In genomic region chr16:68992521-68992920, GRCh38 we compare ENCODE assay signal across 14 cellular contexts.
DNase-seq lines count a peak whose midpoint lies in the region; ATAC-seq and TF ChIP-seq lines count a peak whose summit lies in the region.
"Had no signal": no experiment of that assay in that cellular context is flagged by ENCODE, and none has a peak within 500 bp of the region (broad histone marks: within the 10 kb centered on the region; RNA-seq: fewer than 3 reads in every experiment).

No MANE protein-coding gene starts in this region.

- no peaks in the 10 kb centered on the region for H3K4me1 Mint-ChIP-seq in activated CD4-positive, alpha-beta memory T cell treated with anti-CD3 and anti-CD28 coated beads for 36 hours (ENCODE audit: low read depth)

- H3K4me3 Mint-ChIP-seq in activated CD4-positive, alpha-beta memory T cell treated with anti-CD3 and anti-CD28 coated beads for 36 hours: no peak overlapping the region
- H3K4me3 Mint-ChIP-seq: activated CD8-positive, alpha-beta T cell treated with anti-CD3 and anti-CD28 coated beads for 36 hours; activated naive CD4-positive, alpha-beta T cell treated with anti-CD3 and anti-CD28 coated beads for 36 hours; T-helper 1 cell treated with Interleukin-12 subunit alpha and Interleukin-12 subunit beta and Interleukin-4 antibody, amounts not matched to agents 30 μg/mL and 1 μg/mL, for 36 hours had no signal

- peak overlapping the region; percentile 86 for H3K27ac ChIP-seq in foreskin keratinocyte
- H3K27ac ChIP-seq: ovary had no signal

- no peak overlapping the region for H3K9ac ChIP-seq in adipocyte (ENCODE audit: low read length)

- ATAC-seq in left ventricle myocardium superior: peak; percentile 36
- no peak for ATAC-seq in Right ventricle myocardium superior (ENCODE audit: poor library complexity)
- ATAC-seq in foreskin keratinocyte: no peak
- ATAC-seq: activated CD8-positive, alpha-beta T cell treated with anti-CD3 and anti-CD28 coated beads for 36 hours had no signal

- no peaks in the 10 kb centered on the region for H3K9me3 Mint-ChIP-seq in activated CD4-positive, alpha-beta memory T cell treated with anti-CD3 and anti-CD28 coated beads for 36 hours
- H3K9me3 Mint-ChIP-seq: activated CD8-positive, alpha-beta T cell treated with anti-CD3 and anti-CD28 coated beads for 36 hours; activated naive CD4-positive, alpha-beta T cell treated with anti-CD3 and anti-CD28 coated beads for 36 hours; T-helper 1 cell treated with Interleukin-12 subunit alpha and Interleukin-12 subunit beta and Interleukin-4 antibody, amounts not matched to agents 30 μg/mL and 1 μg/mL, for 36 hours had no signal

- H3K4me3 ChIP-seq in adipocyte (ENCODE audit: low read length): no peak overlapping the region
- H3K4me3 ChIP-seq: ovary had no signal

- in situ Hi-C loops in GM13977 (cut with MboI; ENCODE audit: low pct_unique_long_range_greater_than_20kb, low sequenced_read_pairs, unreplicated experiment): no loop called here

- no peak for TF ChIP-seq CTCF in foreskin keratinocyte (conservative IDR thresholded peaks at IDR 0.05)
- no peak for TF ChIP-seq CTCF in GM13977 (IDR thresholded peaks at IDR 0.05; ENCODE audit: extremely low read depth, insufficient read depth, missing control alignments)

- POLR2A ChIA-PET in activated CD4-positive, alpha-beta memory T cell treated with anti-CD3 and anti-CD28 coated beads for 36 hours (lab: Charles Lee): no interaction called here

- intact Hi-C loops in left ventricle myocardium superior (cut with micrococcal nuclease): no loop called here
- intact Hi-C loops in Right ventricle myocardium superior (cut with DNase I): no loop called here
- intact Hi-C loops in activated CD4-positive, alpha-beta memory T cell treated with anti-CD3 and anti-CD28 coated beads for 36 hours (cut with micrococcal nuclease): no loop called here

- no peak overlapping the region for H3K27ac Mint-ChIP-seq in activated CD4-positive, alpha-beta memory T cell treated with anti-CD3 and anti-CD28 coated beads for 36 hours
- H3K27ac Mint-ChIP-seq: activated CD8-positive, alpha-beta T cell treated with anti-CD3 and anti-CD28 coated beads for 36 hours; activated naive CD4-positive, alpha-beta T cell treated with anti-CD3 and anti-CD28 coated beads for 36 hours; T-helper 1 cell treated with Interleukin-12 subunit alpha and Interleukin-12 subunit beta and Interleukin-4 antibody, amounts not matched to agents 30 μg/mL and 1 μg/mL, for 36 hours had no signal

- CTCF ChIA-PET in activated CD4-positive, alpha-beta memory T cell treated with anti-CD3 and anti-CD28 coated beads for 36 hours (lab: Charles Lee): interaction anchor here (1.7 kb wide), 1 partner anchor 121 kb away, joined by 6 read pairs; no protein-coding TSS in a partner anchor

- H3K36me3 ChIP-seq in adipocyte (ENCODE audit: control insufficient read depth, insufficient read depth, low read length, severe bottlenecking): no peaks in the 10 kb centered on the region
- H3K36me3 ChIP-seq: ovary had no signal

- no peaks in the 10 kb centered on the region for H3K9me3 ChIP-seq in adipocyte (ENCODE audit: control insufficient read depth, low read length)
- H3K9me3 ChIP-seq: ovary had no signal

- peaks cover 5% of the 10 kb centered on the region for H3K36me3 Mint-ChIP-seq in activated CD4-positive, alpha-beta memory T cell treated with anti-CD3 and anti-CD28 coated beads for 36 hours

- H3K27me3 ChIP-seq in adipocyte (replicated peaks; ENCODE audit: control insufficient read depth, insufficient read depth, low read length): no peaks in the 10 kb centered on the region
- H3K27me3 ChIP-seq in foreskin keratinocyte: no peaks in the 10 kb centered on the region
- H3K27me3 ChIP-seq: ovary had no signal

- no peaks in the 10 kb centered on the region for H3K27me3 Mint-ChIP-seq in activated CD4-positive, alpha-beta memory T cell treated with anti-CD3 and anti-CD28 coated beads for 36 hours
- H3K27me3 Mint-ChIP-seq: activated CD8-positive, alpha-beta T cell treated with anti-CD3 and anti-CD28 coated beads for 36 hours had no signal

- H3K4me1 ChIP-seq in adipocyte (ENCODE audit: control insufficient read depth, insufficient read depth, low read length): peaks cover 25% of the 10 kb centered on the region
- peaks cover 62% of the 10 kb centered on the region for H3K4me1 ChIP-seq in foreskin keratinocyte

- DNase-seq in left ventricle myocardium superior (no peak), Right ventricle myocardium superior (no peak), adipocyte (ENCODE audit: low read depth) (peak; percentile 72), foreskin keratinocyte (peak; percentile 65 to 78), NCI-H187 treated with DMSO at 0.1 percent for 48 hours (lab: John Stamatoyannopoulos, UW) (no peak), superior temporal gyrus (ENCODE audit: extremely low spot score) (no peak), GM13977 (ENCODE audit: low spot score) (no peak)
- DNase-seq in activated CD4-positive, alpha-beta memory T cell treated with anti-CD3 and anti-CD28 coated beads for 36 hours: no peak
- DNase-seq: activated CD8-positive, alpha-beta T cell treated with anti-CD3 and anti-CD28 coated beads for 36 hours; activated naive CD4-positive, alpha-beta T cell treated with anti-CD3 and anti-CD28 coated beads for 36 hours; NCI-H1694 treated with DMSO at 0.1 percent for 48 hours; ovary; stimulated activated CD4-positive, alpha-beta T cell treated with anti-CD3 and anti-CD28 coated beads, Interleukin-4, amount 100 ng/mL, for 1 hour had no signal

Comparison
In these comparisons a context has a peak if more than half of its experiments do, and no peak if none do; other contexts are left out.
1. DNase-seq: peak in adipocyte (single experiment) and foreskin keratinocyte (2 of 2); none in left ventricle myocardium superior (single experiment), Right ventricle myocardium superior (single experiment), NCI-H187 treated with DMSO at 0.1 percent for 48 hours (single experiment), superior temporal gyrus (single experiment), activated CD4-positive, alpha-beta memory T cell treated with anti-CD3 and anti-CD28 coated beads for 36 hours (single experiment) and GM13977 (single experiment).